ENCODE assay signal across 28 cellular contexts in genomic region chr3:15488002-15488401, GRCh38.
"Had no signal": no experiment of that assay in that cellular context is flagged by ENCODE, and none has a peak within 500 bp of the region (broad histone marks: within the 10 kb centered on the region; RNA-seq: fewer than 3 reads in every experiment).

No MANE protein-coding gene starts in this region.

- H3K4me3 ChIP-seq: stomach, suprapubic skin, testis, thoracic aorta, thyroid gland, tibial artery, tibial nerve, transverse colon, upper lobe of left lung, upper lobe of right lung, uterus, vagina had no signal

- H3K27ac Mint-ChIP-seq: stimulated activated effector memory CD8-positive, alpha-beta T cell treated with anti-CD3 and anti-CD28 coated beads, Interleukin-12 subunit alpha, Interleukin-12 subunit beta, amount 100 ng/mL, for 72 hours; stimulated activated memory B cell treated with anti-CD40 and anti-IgM and Interleukin-4, amounts not matched to agents 10 μg/mL and 1 μg/mL and 100 μg/mL, for 72 hours; stimulated activated naive B cell treated with anti-CD40 and anti-IgM and Interleukin-4, amounts not matched to agents 10 μg/mL and 1 μg/mL and 100 μg/mL, for 72 hours; stimulated activated naive CD8-positive, alpha-beta T cell treated with anti-CD3 and anti-CD28 coated beads, Interleukin-15, amount 100 ng/mL, for 72 hours; stimulated activated naive CD8-positive, alpha-beta T cell treated with anti-CD3 and anti-CD28 coated beads, Interleukin-15, Interleukin-2, amounts not matched to agents 100 ng/mL and 50 ng/mL, for 24 hours; type B pancreatic cell had no signal

- H3K4me1 Mint-ChIP-seq: stimulated activated memory B cell treated with anti-CD40 and anti-IgM and Interleukin-4, amounts not matched to agents 10 μg/mL and 1 μg/mL and 100 μg/mL, for 72 hours; stimulated activated naive CD8-positive, alpha-beta T cell treated with anti-CD3 and anti-CD28 coated beads, Interleukin-15, amount 100 ng/mL, for 72 hours had no signal

- H3K4me1 ChIP-seq: stomach, suprapubic skin, testis, thyroid gland, tibial artery, tibial nerve, transverse colon, upper lobe of left lung, upper lobe of right lung, uterus, vagina had no signal

- H3K27ac ChIP-seq: stomach, suprapubic skin, testis, thoracic aorta, thyroid gland, tibial artery, tibial nerve, transverse colon, upper lobe of left lung, upper lobe of right lung, uterus, vagina had no signal

- H3K9me3 Mint-ChIP-seq: stimulated activated memory B cell treated with anti-CD40 and anti-IgM and Interleukin-4, amounts not matched to agents 10 μg/mL and 1 μg/mL and 100 μg/mL, for 72 hours; stimulated activated naive B cell treated with anti-CD40 and anti-IgM and Interleukin-4, amounts not matched to agents 10 μg/mL and 1 μg/mL and 100 μg/mL, for 72 hours; type B pancreatic cell had no signal

- DNase-seq: stimulated activated CD4-positive, alpha-beta T cell treated with anti-CD3 and anti-CD28 coated beads, Interleukin-2, amount 100 ng/mL, for 48 hours; stimulated activated CD4-positive, alpha-beta T cell treated with anti-CD3 and anti-CD28 coated beads, Interleukin-4, amount 100 ng/mL, for 1 hour; stimulated activated CD4-positive, alpha-beta T cell treated with anti-CD3 and anti-CD28 coated beads, Interleukin-4, amount 100 ng/mL, for 24 hours; stimulated activated CD4-positive, alpha-beta T cell treated with anti-CD3 and anti-CD28 coated beads, Interleukin-4, amount 100 ng/mL, for 4 hours; stimulated activated CD8-positive, alpha-beta memory T cell treated with anti-CD3 and anti-CD28 coated beads, Interleukin-4, amount 100 ng/mL, for 48 hours; stimulated activated naive B cell treated with anti-CD40 and anti-IgM and Interleukin-4, amounts not matched to agents 10 μg/mL and 1 μg/mL and 100 μg/mL, for 72 hours; stimulated activated naive CD4-positive, alpha-beta T cell; stimulated activated naive CD4-positive, alpha-beta T cell treated with Interleukin-2 at 50 U/mL for 16 hours; stimulated activated naive CD8-positive, alpha-beta T cell treated with anti-CD3 and anti-CD28 coated beads, Interleukin-15, amount 100 ng/mL, for 72 hours; stimulated activated naive CD8-positive, alpha-beta T cell treated with anti-CD3 and anti-CD28 coated beads, Interleukin-15, Interleukin-2, amounts not matched to agents 100 U/mL and 50 U/mL, for 24 hours; stomach; substantia nigra; testis; thyroid gland; tibial artery; transverse colon; trophoblast cell; upper lobe of right lung; uterus had no signal

- H3K27me3 ChIP-seq: stomach, suprapubic skin, testis, thyroid gland, tibial artery, tibial nerve, transverse colon, upper lobe of left lung, upper lobe of right lung, uterus, vagina had no signal

- H3K9me3 ChIP-seq: stomach, suprapubic skin, testis, thoracic aorta, thyroid gland, tibial artery, tibial nerve, transverse colon, upper lobe of left lung, upper lobe of right lung, uterus, vagina had no signal

- H3K4me3 Mint-ChIP-seq: stimulated activated memory B cell treated with anti-CD40 and anti-IgM and Interleukin-4, amounts not matched to agents 10 μg/mL and 1 μg/mL and 100 μg/mL, for 72 hours; stimulated activated naive B cell treated with anti-CD40 and anti-IgM and Interleukin-4, amounts not matched to agents 10 μg/mL and 1 μg/mL and 100 μg/mL, for 72 hours; stimulated activated naive CD8-positive, alpha-beta T cell treated with anti-CD3 and anti-CD28 coated beads, Interleukin-15, amount 100 ng/mL, for 72 hours; stimulated activated naive CD8-positive, alpha-beta T cell treated with anti-CD3 and anti-CD28 coated beads, Interleukin-15, Interleukin-2, amounts not matched to agents 100 ng/mL and 50 ng/mL, for 24 hours; type B pancreatic cell had no signal

- H3K36me3 ChIP-seq: suprapubic skin, thyroid gland, transverse colon, upper lobe of left lung, upper lobe of right lung, uterus, vagina had no signal

- H3K27me3 Mint-ChIP-seq: stimulated activated naive CD8-positive, alpha-beta T cell treated with anti-CD3 and anti-CD28 coated beads, Interleukin-15, Interleukin-2, amounts not matched to agents 100 ng/mL and 50 ng/mL, for 24 hours; type B pancreatic cell had no signal

- H3K36me3 Mint-ChIP-seq: stimulated activated effector memory CD8-positive, alpha-beta T cell treated with anti-CD3 and anti-CD28 coated beads, Interleukin-12 subunit alpha, Interleukin-12 subunit beta, amount 100 ng/mL, for 72 hours had no signal

- ATAC-seq: stimulated activated effector memory CD8-positive, alpha-beta T cell treated with anti-CD3 and anti-CD28 coated beads, Interleukin-12 subunit alpha, Interleukin-12 subunit beta, amount 100 ng/mL, for 72 hours; stimulated activated memory B cell treated with anti-CD40 and anti-IgM and Interleukin-4, amounts not matched to agents 10 μg/mL and 1 μg/mL and 100 μg/mL, for 72 hours; stimulated activated naive B cell treated with anti-CD40 and anti-IgM and Interleukin-4, amounts not matched to agents 10 μg/mL and 1 μg/mL and 100 μg/mL, for 72 hours; stimulated activated naive CD8-positive, alpha-beta T cell treated with anti-CD3 and anti-CD28 coated beads, Interleukin-15, amount 100 ng/mL, for 72 hours; stimulated activated naive CD8-positive, alpha-beta T cell treated with anti-CD3 and anti-CD28 coated beads, Interleukin-15, Interleukin-2, amounts not matched to agents 100 U/mL and 50 U/mL, for 24 hours; upper lobe of right lung had no signal
